ENCODE assay signal across 18 cellular contexts in genomic region chr2:15038373-15039364, GRCh38.
DNase-seq lines count a peak whose midpoint lies in the region; ATAC-seq and TF ChIP-seq lines count a peak whose summit lies in the region.
"Had no signal": no experiment of that assay in that cellular context is flagged by ENCODE, and none has a peak within 500 bp of the region (broad histone marks: within the 10 kb centered on the region; RNA-seq: fewer than 3 reads in every experiment).

No MANE protein-coding gene starts in this region.

- peaks cover 7% of the 10 kb centered on the region for H3K4me1 Mint-ChIP-seq in activated naive CD8-positive, alpha-beta T cell treated with anti-CD3 and anti-CD28 coated beads, Interleukin-2, amount 50 U/mL, for 24 hours
- H3K4me1 Mint-ChIP-seq: stimulated activated memory B cell treated with anti-CD40 and anti-IgM and Interleukin-4, amounts not matched to agents 10 μg/mL and 1 μg/mL and 100 μg/mL, for 72 hours had no signal

- no peaks in the 10 kb centered on the region for H3K27me3 ChIP-seq in testis
- no peaks in the 10 kb centered on the region for H3K27me3 ChIP-seq in left ventricle myocardium inferior (ENCODE audit: low read depth)
- H3K27me3 ChIP-seq: colonic mucosa, gastrocnemius medialis, MG63 had no signal

- TF ChIP-seq POLR2A in testis (IDR thresholded peaks at IDR 0.05) = no peak

- intact Hi-C loops in testis (cut with DNase I; ENCODE audit: low total_unique reads) = no loop called here
- intact Hi-C loops in left ventricle myocardium inferior (cut with micrococcal nuclease) = no loop called here

- no peak overlapping the region for H3K27ac Mint-ChIP-seq in activated naive CD8-positive, alpha-beta T cell treated with anti-CD3 and anti-CD28 coated beads, Interleukin-2, amount 50 U/mL, for 24 hours
- H3K27ac Mint-ChIP-seq: stimulated activated memory B cell treated with anti-CD40 and anti-IgM and Interleukin-4, amounts not matched to agents 10 μg/mL and 1 μg/mL and 100 μg/mL, for 72 hours had no signal

- no peaks in the 10 kb centered on the region for H3K9me3 ChIP-seq in testis
- H3K9me3 ChIP-seq in left ventricle myocardium inferior (replicated peaks) = no peaks in the 10 kb centered on the region
- H3K9me3 ChIP-seq: colonic mucosa, gastrocnemius medialis, MG63 had no signal

- H3K36me3 Mint-ChIP-seq in activated naive CD8-positive, alpha-beta T cell treated with anti-CD3 and anti-CD28 coated beads, Interleukin-2, amount 50 U/mL, for 24 hours (ENCODE audit: low read depth) = no peaks in the 10 kb centered on the region
- H3K36me3 Mint-ChIP-seq: stimulated activated memory B cell treated with anti-CD40 and anti-IgM and Interleukin-4, amounts not matched to agents 10 μg/mL and 1 μg/mL and 100 μg/mL, for 72 hours had no signal

- H3K4me3 ChIP-seq in testis (no peak overlapping the region), left ventricle myocardium inferior (no peak overlapping the region)
- H3K4me3 ChIP-seq: colonic mucosa, gastrocnemius medialis, MG63 had no signal

- no peak overlapping the region for H3K4me3 Mint-ChIP-seq in activated naive CD8-positive, alpha-beta T cell treated with anti-CD3 and anti-CD28 coated beads, Interleukin-2, amount 50 U/mL, for 24 hours
- H3K4me3 Mint-ChIP-seq: stimulated activated memory B cell treated with anti-CD40 and anti-IgM and Interleukin-4, amounts not matched to agents 10 μg/mL and 1 μg/mL and 100 μg/mL, for 72 hours had no signal

- peaks cover 4% of the 10 kb centered on the region for H3K9me3 Mint-ChIP-seq in activated naive CD8-positive, alpha-beta T cell treated with anti-CD3 and anti-CD28 coated beads, Interleukin-2, amount 50 U/mL, for 24 hours

- H3K4me1 ChIP-seq in testis = no peaks in the 10 kb centered on the region
- peaks cover 11% of the 10 kb centered on the region for H3K4me1 ChIP-seq in left ventricle myocardium inferior
- H3K4me1 ChIP-seq: colonic mucosa had no signal

- H3K36me3 ChIP-seq in testis (ENCODE audit: low read depth, missing control alignments) = no peaks in the 10 kb centered on the region
- no peaks in the 10 kb centered on the region for H3K36me3 ChIP-seq in left ventricle myocardium inferior
- H3K36me3 ChIP-seq: colonic mucosa, gastrocnemius medialis, MG63 had no signal

- H3K27me3 Mint-ChIP-seq in activated naive CD8-positive, alpha-beta T cell treated with anti-CD3 and anti-CD28 coated beads, Interleukin-2, amount 50 U/mL, for 24 hours = peaks cover 6% of the 10 kb centered on the region

- TF ChIP-seq CTCF in testis (IDR thresholded peaks at IDR 0.05) = no peak
- TF ChIP-seq CTCF in left ventricle myocardium inferior (IDR thresholded peaks at IDR 0.05; ENCODE audit: borderline replicate concordance) = no peak

- H3K27ac ChIP-seq in testis = no peak overlapping the region
- H3K27ac ChIP-seq in left ventricle myocardium inferior (replicated peaks) = no peak overlapping the region
- H3K27ac ChIP-seq: colonic mucosa, gastrocnemius medialis had no signal

- WGBS in testis, 2 donors = 56 to 66% methylated on average over 15 of the region's 15 CpGs

- peak; percentile 74 for ATAC-seq in activated naive CD8-positive, alpha-beta T cell treated with anti-CD3 and anti-CD28 coated beads, Interleukin-2, amount 50 U/mL, for 24 hours
- ATAC-seq: gastrocnemius medialis; HCT116; left ventricle myocardium superior; stimulated activated memory B cell treated with anti-CD40 and anti-IgM and Interleukin-4, amounts not matched to agents 10 μg/mL and 1 μg/mL and 100 μg/mL, for 72 hours had no signal

- DNase-seq in stimulated activated CD4-positive, alpha-beta T cell treated with anti-CD3 and anti-CD28 coated beads, Interleukin-1b, Interleukin-23, amount 100 ng/mL, for 48 hours = peak; percentile 22
- DNase-seq in stimulated activated CD4-positive, alpha-beta T cell treated with anti-CD3 and anti-CD28 coated beads, Interleukin-12 subunit alpha, Interleukin-12 subunit beta, amount 100 ng/mL, for 4 hours = no peak
- DNase-seq in OCI-M1 (lab: John Stamatoyannopoulos, UW) (peak; percentile 13), testis (peak; percentile 32), NCI-H1105 treated with DMSO at 0.1 percent for 48 hours (lab: John Stamatoyannopoulos, UW) (no peak), left ventricle myocardium inferior (no peak)
- no peak for DNase-seq in activated naive CD8-positive, alpha-beta T cell treated with anti-CD3 and anti-CD28 coated beads, Interleukin-2, amount 50 U/mL, for 24 hours
- DNase-seq: activated CD4-positive, alpha-beta T cell treated with anti-CD3 and anti-CD28 coated beads for 4 hours; anterior cingulate cortex; colonic mucosa; DMS79 treated with DMSO at 0.1 percent for 48 hours; gastrocnemius medialis; left ventricle myocardium superior; MG63; NCI-H2029 treated with DMSO at 0.1 percent for 48 hours; NCI-H774 had no signal

Comparison
In these comparisons a context has a peak if more than half of its experiments do, and no peak if none do; other contexts are left out.
1. DNase-seq: peak in stimulated activated CD4-positive, alpha-beta T cell treated with anti-CD3 and anti-CD28 coated beads, Interleukin-1b, Interleukin-23, amount 100 ng/mL, for 48 hours (single experiment), OCI-M1 (single experiment) and testis (single experiment); none in stimulated activated CD4-positive, alpha-beta T cell treated with anti-CD3 and anti-CD28 coated beads, Interleukin-12 subunit alpha, Interleukin-12 subunit beta, amount 100 ng/mL, for 4 hours (single experiment), activated naive CD8-positive, alpha-beta T cell treated with anti-CD3 and anti-CD28 coated beads, Interleukin-2, amount 50 U/mL, for 24 hours (single experiment), NCI-H1105 treated with DMSO at 0.1 percent for 48 hours (single experiment) and left ventricle myocardium inferior (single experiment).